In genomic region chr7:45119550-45119949, GRCh38 we compare ENCODE assay signal across 31 cellular contexts. TPM values are rescaled to one million over a fixed set of nuclear protein-coding genes. Genes with fewer than 3 reads are reported as not detected.
"Had no signal": no experiment of that assay in that cellular context is flagged by ENCODE, and none has a peak within 500 bp of the region (broad histone marks: within the 10 kb centered on the region; RNA-seq: fewer than 3 reads in every experiment).

No MANE protein-coding gene starts in this region.

- H3K27me3 ChIP-seq: adrenal gland, body of pancreas, breast epithelium had no signal

- FAIRE-seq: astrocyte had no signal

- ATAC-seq: activated CD8-positive, alpha-beta memory T cell treated with anti-CD3 and anti-CD28 coated beads, Interleukin-2, amount 10 ng/mL, durations not matched to agents 7 days and 5 days; activated naive CD4-positive, alpha-beta T cell treated with anti-CD3 and anti-CD28 coated beads, Interleukin-2, amount 50 U/mL, for 72 hours; body of pancreas had no signal

- H3K27ac ChIP-seq: adrenal gland, body of pancreas, breast epithelium, SJCRH30, SK-N-MC, WERI-Rb-1 had no signal

- H3K9me3 Mint-ChIP-seq: activated CD4-positive, alpha-beta memory T cell treated with anti-CD3 and anti-CD28 coated beads, Interleukin-2, amount 10 ng/mL, durations not matched to agents 7 days and 5 days; activated naive CD4-positive, alpha-beta T cell treated with anti-CD3 and anti-CD28 coated beads, Interleukin-2, amount 50 U/mL, for 72 hours had no signal

- H3K36me3 Mint-ChIP-seq: activated CD8-positive, alpha-beta memory T cell treated with anti-CD3 and anti-CD28 coated beads, Interleukin-2, amount 10 ng/mL, durations not matched to agents 7 days and 5 days; activated naive CD4-positive, alpha-beta T cell treated with anti-CD3 and anti-CD28 coated beads, Interleukin-2, amount 50 U/mL, for 72 hours had no signal

- H3K4me1 ChIP-seq: adrenal gland, body of pancreas, breast epithelium, SJCRH30 had no signal

- H3K27ac Mint-ChIP-seq: activated CD4-positive, alpha-beta memory T cell treated with anti-CD3 and anti-CD28 coated beads, Interleukin-2, amount 10 ng/mL, durations not matched to agents 7 days and 5 days; activated CD8-positive, alpha-beta memory T cell treated with anti-CD3 and anti-CD28 coated beads, Interleukin-2, amount 10 ng/mL, durations not matched to agents 7 days and 5 days; activated naive CD4-positive, alpha-beta T cell treated with anti-CD3 and anti-CD28 coated beads, Interleukin-2, amount 50 U/mL, for 72 hours had no signal

- H3K4me3 Mint-ChIP-seq: activated CD4-positive, alpha-beta memory T cell treated with anti-CD3 and anti-CD28 coated beads, Interleukin-2, amount 10 ng/mL, durations not matched to agents 7 days and 5 days; activated CD8-positive, alpha-beta memory T cell treated with anti-CD3 and anti-CD28 coated beads, Interleukin-2, amount 10 ng/mL, durations not matched to agents 7 days and 5 days had no signal

- DNase-seq: activated CD4-positive, alpha-beta memory T cell treated with anti-CD3 and anti-CD28 coated beads, Interleukin-2, amount 10 ng/mL, durations not matched to agents 7 days and 5 days; activated CD4-positive, alpha-beta T cell treated with anti-CD3 and anti-CD28 coated beads for 1 hour; activated CD4-positive, alpha-beta T cell treated with anti-CD3 and anti-CD28 coated beads for 48 hours; activated CD4-positive, CD25-positive, alpha-beta regulatory T cell; activated CD8-positive, alpha-beta memory T cell treated with anti-CD3 and anti-CD28 coated beads for 24 hours; activated CD8-positive, alpha-beta memory T cell treated with anti-CD3 and anti-CD28 coated beads, Interleukin-2, amount 10 ng/mL, durations not matched to agents 7 days and 5 days; activated CD8-positive, alpha-beta memory T cell treated with anti-CD3 and anti-CD28 coated beads, Interleukin-2, amount 50 U/mL, for 48 hours; activated effector memory CD4-positive, alpha-beta T cell treated with Interleukin-2 at 50 U/mL for 16 hours; activated naive CD4-positive, alpha-beta T cell; activated T-cell treated with anti-CD3 and anti-CD28 coated beads, Interleukin-2, amount 50 U/mL, for 48 hours; adrenal gland; body of pancreas; NCI-H1105; NCI-H1417 treated with DMSO at 0.1 percent for 48 hours; NCI-H1930; NCI-H2081 treated with DMSO at 0.1 percent for 48 hours; NCI-H345; NCI-H524 treated with DMSO at 0.1 percent for 48 hours; NK-92 treated with Interleukin-12 subunit alpha and Interleukin-12 subunit beta, amount 100 ng/mL, for 24 hours; SHP77; SJCRH30; T1000; WERI-Rb-1 had no signal

- H3K4me3 ChIP-seq: adrenal gland, body of pancreas, breast epithelium, SJCRH30, SK-N-MC had no signal

- H3K36me3 ChIP-seq: adrenal gland, breast epithelium, SJCRH30, WERI-Rb-1 had no signal

- H3K9me3 ChIP-seq: adrenal gland, body of pancreas, breast epithelium, SJCRH30 had no signal

RNA-seq across cellular contexts. Expression of gene NACAD, which starts 30.8 kb away (rescaled TPM):
- total RNA-seq: MCF 10A; NCI-H460; T-helper 1 cell treated with Interleukin-12 subunit alpha and Interleukin-12 subunit beta and Interleukin-4 antibody, amounts not matched to agents 30 ng/mL and 1 ng/mL, for 36 hours had no signal

RNA-seq across cellular contexts. Expression of gene RAMP3, which starts 38.0 kb away (rescaled TPM):
- total RNA-seq: activated CD4-positive, alpha-beta memory T cell treated with anti-CD3 and anti-CD28 coated beads, Interleukin-2, amount 10 ng/mL, durations not matched to agents 7 days and 5 days; activated CD8-positive, alpha-beta memory T cell treated with anti-CD3 and anti-CD28 coated beads, Interleukin-2, amount 10 ng/mL, durations not matched to agents 7 days and 5 days; astrocyte; MCF 10A; NCI-H460; SJCRH30; T-helper 1 cell treated with Interleukin-12 subunit alpha and Interleukin-12 subunit beta and Interleukin-4 antibody, amounts not matched to agents 30 ng/mL and 1 ng/mL, for 36 hours; T-helper 2 cell treated with Interferon-gamma antibody and Interleukin-4, amounts not matched to agents 100 ng/mL and 5 ng/mL, for 36 hours had no signal
